In the genomic region with DNA sequence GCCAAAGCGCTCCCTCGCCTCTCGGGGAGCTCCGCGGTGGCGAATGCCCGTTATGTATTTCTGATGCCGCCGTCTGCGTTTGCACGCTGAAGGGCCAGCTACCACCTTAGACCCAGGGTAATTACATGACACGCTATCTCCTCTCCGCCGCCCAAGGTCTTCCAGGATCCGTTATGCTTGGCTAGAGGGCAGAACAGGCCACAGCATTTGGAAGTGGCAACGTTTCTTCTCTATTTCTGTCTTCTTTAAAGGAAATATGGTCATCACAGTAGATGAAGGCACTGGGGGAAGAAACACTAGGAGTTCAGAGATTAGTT, we compare ENCODE assay signal across 9 cellular contexts. TPM values are rescaled to one million over a fixed set of nuclear protein-coding genes. Genes with fewer than 3 reads are reported as not detected.
DNase-seq lines count a peak whose midpoint lies in the region; ATAC-seq and TF ChIP-seq lines count a peak whose summit lies in the region.
"Had no signal": no experiment of that assay in that cellular context is flagged by ENCODE, and none has a peak within 500 bp of the region (broad histone marks: within the 10 kb centered on the region; RNA-seq: fewer than 3 reads in every experiment).

No MANE protein-coding gene starts in this region.

- H3K23ac ChIP-seq in mesendoderm (ENCODE audit: low read length), result no peak overlapping the region

- H3K36me3 ChIP-seq in heart right ventricle, result no peaks in the 10 kb centered on the region
- no peaks in the 10 kb centered on the region for H3K36me3 ChIP-seq in mesendoderm (ENCODE audit: control insufficient read depth, insufficient read depth, low read length)
- H3K36me3 ChIP-seq: uterus had no signal

- H3K27ac ChIP-seq in heart right ventricle (no peak overlapping the region), mesendoderm (ENCODE audit: low read depth, low read length) (no peak overlapping the region)
- H3K27ac ChIP-seq: uterus had no signal

- no peak for DNase-seq in heart right ventricle
- no peak for DNase-seq in Right ventricle myocardium inferior (ENCODE audit: missing footprints)
- no peak for DNase-seq in mesendoderm
- no peak for DNase-seq in NCI-H2081 treated with DMSO at 0.1 percent for 48 hours (lab: John Stamatoyannopoulos, UW)
- no peak for DNase-seq in NCI-H2196 treated with DMSO at 0.1 percent for 48 hours (lab: John Stamatoyannopoulos, UW; ENCODE audit: unreplicated experiment)
- DNase-seq in activated effector memory CD4-positive, alpha-beta T cell treated with anti-CD3 and anti-CD28 coated beads, Interleukin-2, amount 50 U/mL, for 16 hours, result no peak
- DNase-seq in activated T-cell treated with anti-CD3 and anti-CD28 coated beads, Interleukin-2, amount 50 U/mL, for 1 hour, result no peak
- DNase-seq: uterus had no signal

- H3K9me3 ChIP-seq in heart right ventricle, result no peaks in the 10 kb centered on the region
- H3K9me3 ChIP-seq: uterus had no signal

- H3K27me3 Mint-ChIP-seq in brain, result peaks cover 55% of the 10 kb centered on the region

- H3K27me3 ChIP-seq in heart right ventricle (peaks cover 0 to 77% (median 65%) of the 10 kb centered on the region in 7 donors), mesendoderm (ENCODE audit: insufficient read depth, low read length, poor library complexity) (peaks cover 16% of the 10 kb centered on the region)

- H3K4me1 Mint-ChIP-seq in brain, result peaks cover 43% of the 10 kb centered on the region

- no peak for ATAC-seq in heart right ventricle
- no peak for ATAC-seq in Right ventricle myocardium inferior

- H3K79me2 ChIP-seq in mesendoderm (ENCODE audit: control insufficient read depth, insufficient read depth, low read length), result no peaks in the 10 kb centered on the region

- H4K8ac ChIP-seq in mesendoderm (ENCODE audit: low read depth, low read length), result no peak overlapping the region

- peaks cover 0 to 24% (median 15%) of the 10 kb centered on the region in 9 donors for H3K4me1 ChIP-seq in heart right ventricle
- no peaks in the 10 kb centered on the region for H3K4me1 ChIP-seq in mesendoderm (ENCODE audit: control insufficient read depth, low read depth, low read length)

- no peak overlapping the region for H3K18ac ChIP-seq in mesendoderm (ENCODE audit: low read length)

- H2BK120ac ChIP-seq in mesendoderm (ENCODE audit: low read depth, low read length), result no peak overlapping the region

- peak overlapping the region; percentile 47 for H3K9ac ChIP-seq in mesendoderm (ENCODE audit: low read length)

- intact Hi-C loops in heart right ventricle (cut with DNase I) (no loop called here), Right ventricle myocardium inferior (cut with DNase I) (no loop called here)

- peak overlapping the region in 6 of 10 donors; percentile 14 to 38 (median 29) for H3K4me3 ChIP-seq in heart right ventricle
- H3K4me3 ChIP-seq in mesendoderm (ENCODE audit: low read length), result peak overlapping the region; percentile 55
- H3K4me3 ChIP-seq: uterus had no signal

- no peak for TF ChIP-seq CTCF in heart right ventricle (IDR thresholded peaks at IDR 0.05)
- TF ChIP-seq CTCF in brain (conservative IDR thresholded peaks at IDR 0.05), result no peak

- H3K79me1 ChIP-seq in mesendoderm (ENCODE audit: low read length), result no peaks in the 10 kb centered on the region

- peak overlapping the region; percentile 90 for H3K4me2 ChIP-seq in mesendoderm (ENCODE audit: low read length)

- 2 to 4% methylated on average over 16 of the region's 16 CpGs for WGBS in heart right ventricle, 2 donors
- no CpG with 5 or more reads among the region's 16 CpGs for whole genome bisulfite sequencing in mesendoderm (ENCODE audit: extremely low coverage, insufficient coverage, low lambda C conversion rate)

- no peak overlapping the region for H2AK5ac ChIP-seq in mesendoderm (ENCODE audit: low read length)

- no peaks in the 10 kb centered on the region for H3K36me3 Mint-ChIP-seq in brain

- peak overlapping the region; percentile 85 to 99 (median 94) for H3K4me3 Mint-ChIP-seq in brain

- peak overlapping the region; percentile 81 to 94 (median 89) for H3K27ac Mint-ChIP-seq in brain

- H2BK5ac ChIP-seq in mesendoderm (ENCODE audit: low read length), result no peak overlapping the region

- H2BK15ac ChIP-seq in mesendoderm (replicated peaks; ENCODE audit: low read depth), result no peak overlapping the region

- H3K4ac ChIP-seq in mesendoderm (ENCODE audit: low read depth, low read length), result no peak overlapping the region

- H3K56ac ChIP-seq in mesendoderm (ENCODE audit: low read length), result peak overlapping the region; percentile 54

- H4K5ac ChIP-seq in mesendoderm (ENCODE audit: low read length), result no peak overlapping the region

- no peaks in the 10 kb centered on the region for H3K9me3 Mint-ChIP-seq in brain

RNA-seq across cellular contexts. Expression of gene MDGA2, which starts 0.9 kb away (rescaled TPM):
- total RNA-seq in heart right ventricle (under 1 TPM in 2 of 10 donors, not detected in 8; 0.05 to 0.15 TPM), Right ventricle myocardium inferior (not detected)
- polyA plus RNA-seq in heart right ventricle (not detected), brain (ENCODE audit: insufficient read depth, low read depth, low replicate concordance) (0.29 TPM)
- polyA plus RNA-seq in mesendoderm (2013, experiment 1 of 2), result 0.22 TPM
- polyA plus RNA-seq in mesendoderm (2013, experiment 2 of 2), result 0.24 TPM
